ENCODE assay signal across 1 cellular context in genomic region chr6:22363966-22364296, GRCh38.
TF ChIP-seq lines count a peak whose summit lies in the region.

No MANE protein-coding gene starts in this region.

TF ChIP-seq in SK-N-SH, 30 proteins besides CTCF, POLR2A, EP300 and RAD21 (continued from another document):
- TF ChIP-seq REST (IDR thresholded peaks at IDR 0.05; ENCODE audit: low read depth, low read length): no peak
- no peak for TF ChIP-seq FOXJ3 (CRISPR knock-in tag; IDR thresholded peaks at IDR 0.05)
- TF ChIP-seq FOSL2 (IDR thresholded peaks at IDR 0.05; ENCODE audit: borderline replicate concordance, low read depth): no peak
- no peak for TF ChIP-seq SMC3 (IDR thresholded peaks at IDR 0.05; ENCODE audit: low read depth, low read length)
- no peak for TF ChIP-seq JUND (IDR thresholded peaks at IDR 0.05)
- TF ChIP-seq POLR2AphosphoS5 (IDR thresholded peaks at IDR 0.05; ENCODE audit: low read depth, low read length): no peak
TF ChIP-seq in SK-N-SH: peak in this region for 0.
